In genomic region chr6:143806282-143807102, GRCh38 we compare ENCODE assay signal across 1 cellular context.
TF ChIP-seq lines count a peak whose summit lies in the region.

No MANE protein-coding gene starts in this region.

TF ChIP-seq in K562, 482 proteins besides CTCF, POLR2A, EP300 and RAD21 (continued from another document):
- peak; percentile 86; the same call in 1 of the 2 replicates for TF ChIP-seq CLOCK (CRISPR knock-in tag; IDR thresholded peaks at IDR 0.05; ENCODE audit: borderline replicate concordance)
- peak in 1 of 2 experiments; percentile 95; a peak in 3 of 4 replicates for TF ChIP-seq MLLT1 (IDR thresholded peaks at IDR 0.05)
- TF ChIP-seq PML (IDR thresholded peaks at IDR 0.05; ENCODE audit: low read length): peak; percentile 64; the same call in 1 of the 2 replicates
- no peak for TF ChIP-seq BRCA1 (IDR thresholded peaks at IDR 0.05)
- TF ChIP-seq BRCA1 (CRISPR knock-in tag; IDR thresholded peaks at IDR 0.05): no peak
- peak; percentile 96 for TF ChIP-seq ATF3 (IDR thresholded peaks at IDR 0.05)
- TF ChIP-seq ATF3 (CRISPR knock-in tag; conservative IDR thresholded peaks at IDR 0.05): 0 out of 2 replicates have a peak, but pooled peaks have one; percentile 70
- 0 out of 4 replicates have a peak, but pooled peaks of 1 of the 2 experiments have one; percentile 70 for TF ChIP-seq BCLAF1 (IDR thresholded peaks at IDR 0.05; ENCODE audit: borderline replicate concordance in 1 of 2, control insufficient read depth in 1 of 2, low read depth in 2 of 2, low read length in 1 of 2)
- peak; percentile 97 for TF ChIP-seq ZNF175 (CRISPR knock-in tag; IDR thresholded peaks at IDR 0.05; ENCODE audit: low read depth)
- TF ChIP-seq SMARCE1 (IDR thresholded peaks at IDR 0.05): peak; percentile 98
- no peak for TF ChIP-seq HNRNPK (IDR thresholded peaks at IDR 0.05; ENCODE audit: low read depth, low read length, poor library complexity, severe bottlenecking)
- peak; percentile 98 for TF ChIP-seq DPF2 (IDR thresholded peaks at IDR 0.05)
- 0 out of 2 replicates have a peak, but pooled peaks have one; percentile 25 for TF ChIP-seq HINFP (tag; conservative IDR thresholded peaks at IDR 0.05; ENCODE audit: low read depth)
- TF ChIP-seq MYNN (IDR thresholded peaks at IDR 0.05): no peak
- no peak for TF ChIP-seq MYNN (CRISPR knock-in tag; IDR thresholded peaks at IDR 0.05)
- peak; percentile 73 for TF ChIP-seq MAFK (IDR thresholded peaks at IDR 0.05; ENCODE audit: low read length)
- TF ChIP-seq ZNF311 (CRISPR knock-in tag; IDR thresholded peaks at IDR 0.05): peak; percentile 92
- peak; percentile 77 for TF ChIP-seq VEZF1 (CRISPR knock-in tag; IDR thresholded peaks at IDR 0.05)
- peak; percentile 93 for TF ChIP-seq NFATC3 (IDR thresholded peaks at IDR 0.05)
